In the genomic region with DNA sequence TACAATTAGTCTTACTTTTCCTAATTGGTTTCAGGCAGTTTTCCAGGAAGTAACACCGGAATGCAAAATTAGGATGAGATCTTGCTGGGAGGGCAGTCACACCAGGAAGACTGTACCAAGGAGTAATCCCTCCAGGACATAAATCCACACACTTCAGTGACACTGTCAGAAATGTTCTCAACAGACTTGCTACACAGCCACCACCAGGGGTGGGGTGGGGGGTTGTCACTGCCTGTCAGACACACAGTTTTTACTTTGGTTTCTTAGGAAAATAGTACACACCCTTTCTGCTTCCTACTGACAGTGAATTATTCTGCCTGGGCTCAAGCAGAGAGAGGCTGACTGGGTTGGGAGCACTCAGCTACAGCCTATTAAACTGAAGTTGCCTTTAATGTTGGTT, we compare ENCODE assay signal across 29 cellular contexts.
"Had no signal": no experiment of that assay in that cellular context is flagged by ENCODE, and none has a peak within 500 bp of the region (broad histone marks: within the 10 kb centered on the region; RNA-seq: fewer than 3 reads in every experiment).

No MANE protein-coding gene starts in this region.

- H3K4me1 ChIP-seq: left lung, lower lobe of right lung, prostate gland, vagina had no signal

- H3K4me3 Mint-ChIP-seq: activated naive CD4-positive, alpha-beta T cell treated with anti-CD3 and anti-CD28 coated beads, Interleukin-2, amount 10 ng/mL, durations not matched to agents 7 days and 5 days; activated naive CD8-positive, alpha-beta T cell treated with anti-CD3 and anti-CD28 coated beads, Interleukin-2, amount 10 ng/mL, durations not matched to agents 7 days and 5 days; activated T-cell treated with anti-CD3 and anti-CD28 coated beads, Interleukin-2, amount 50 U/mL, for 24 hours; naive thymus-derived CD8-positive, alpha-beta T cell; T-cell had no signal

- H3K27me3 Mint-ChIP-seq: activated naive CD8-positive, alpha-beta T cell treated with anti-CD3 and anti-CD28 coated beads, Interleukin-2, amount 10 ng/mL, durations not matched to agents 7 days and 5 days; activated T-cell treated with anti-CD3 and anti-CD28 coated beads, Interleukin-2, amount 50 U/mL, for 24 hours; T-cell had no signal

- H3K27ac ChIP-seq: ascending aorta, heart left ventricle, left lung, lower lobe of right lung, pancreas, prostate gland, skin epidermis, testis, vagina had no signal

- H3K9me3 Mint-ChIP-seq: activated naive CD4-positive, alpha-beta T cell treated with anti-CD3 and anti-CD28 coated beads, Interleukin-2, amount 10 ng/mL, durations not matched to agents 7 days and 5 days; activated naive CD8-positive, alpha-beta T cell treated with anti-CD3 and anti-CD28 coated beads, Interleukin-2, amount 10 ng/mL, durations not matched to agents 7 days and 5 days; activated T-cell treated with anti-CD3 and anti-CD28 coated beads, Interleukin-2, amount 50 U/mL, for 24 hours; naive thymus-derived CD8-positive, alpha-beta T cell; T-cell had no signal

- H3K36me3 Mint-ChIP-seq: activated naive CD4-positive, alpha-beta T cell treated with anti-CD3 and anti-CD28 coated beads, Interleukin-2, amount 10 ng/mL, durations not matched to agents 7 days and 5 days; activated naive CD8-positive, alpha-beta T cell treated with anti-CD3 and anti-CD28 coated beads, Interleukin-2, amount 10 ng/mL, durations not matched to agents 7 days and 5 days; T-cell had no signal

- H3K9me3 ChIP-seq: ascending aorta, heart left ventricle, left lung, lower lobe of right lung, pancreas, prostate gland, testis, vagina had no signal

- H3K4me1 Mint-ChIP-seq: activated naive CD4-positive, alpha-beta T cell treated with anti-CD3 and anti-CD28 coated beads, Interleukin-2, amount 10 ng/mL, durations not matched to agents 7 days and 5 days; activated naive CD8-positive, alpha-beta T cell treated with anti-CD3 and anti-CD28 coated beads, Interleukin-2, amount 10 ng/mL, durations not matched to agents 7 days and 5 days; naive thymus-derived CD8-positive, alpha-beta T cell; T-cell had no signal

- H3K36me3 ChIP-seq: ascending aorta, heart left ventricle, left lung, lower lobe of right lung, pancreas, prostate gland, vagina had no signal

- FAIRE-seq: endothelial cell of umbilical vein, pancreas had no signal

- H3K27me3 ChIP-seq: ascending aorta, heart left ventricle, left lung, pancreas, testis, vagina had no signal

- DNase-seq: activated CD4-positive, alpha-beta T cell treated with anti-CD3 and anti-CD28 coated beads for 48 hours; activated CD4-positive, alpha-beta T cell treated with anti-CD3 and anti-CD28 coated beads, Interleukin-2, amount 50 U/mL, for 48 hours; activated CD8-positive, alpha-beta memory T cell treated with anti-CD3 and anti-CD28 coated beads, Interleukin-2, amount 50 U/mL, for 4 hours; activated gamma-delta T cell; activated naive CD4-positive, alpha-beta T cell treated with anti-CD3 and anti-CD28 coated beads, Interleukin-2, amount 10 ng/mL, durations not matched to agents 7 days and 5 days; activated naive CD8-positive, alpha-beta T cell treated with anti-CD3 and anti-CD28 coated beads, Interleukin-2, amount 10 ng/mL, durations not matched to agents 7 days and 5 days; activated T-cell treated with anti-CD3 and anti-CD28 coated beads, Interleukin-2, amount 50 U/mL, for 24 hours; foreskin fibroblast; heart left ventricle; kidney glomerular epithelial cell; left lung; lower lobe of right lung; mesenchymal stem cell; naive thymus-derived CD8-positive, alpha-beta T cell; pancreas; retina; stimulated activated CD4-positive, alpha-beta T cell treated with anti-CD3 and anti-CD28 coated beads, Interleukin-12 subunit alpha, Interleukin-12 subunit beta, amount 100 ng/mL, for 4 hours; stimulated activated CD4-positive, alpha-beta T cell treated with anti-CD3 and anti-CD28 coated beads, Interleukin-4, amount 100 ng/mL, for 1 hour; stimulated activated naive CD8-positive, alpha-beta T cell treated with anti-CD3 and anti-CD28 coated beads, Interleukin-15, Interleukin-2, amounts not matched to agents 100 U/mL and 50 U/mL, for 24 hours; T-cell; testis; trophoblast cell had no signal

- ATAC-seq: esophagus mucosa; heart left ventricle; left lung; lower lobe of right lung; naive thymus-derived CD8-positive, alpha-beta T cell; pancreas; sciatic nerve; stimulated activated naive CD8-positive, alpha-beta T cell treated with anti-CD3 and anti-CD28 coated beads, Interleukin-15, Interleukin-2, amounts not matched to agents 100 U/mL and 50 U/mL, for 24 hours; T-cell had no signal

- H3K4me3 ChIP-seq: ascending aorta, heart left ventricle, left lung, lower lobe of right lung, pancreas, prostate gland, skin epidermis, testis, vagina had no signal

- H3K27ac Mint-ChIP-seq: activated naive CD4-positive, alpha-beta T cell treated with anti-CD3 and anti-CD28 coated beads, Interleukin-2, amount 10 ng/mL, durations not matched to agents 7 days and 5 days; activated naive CD8-positive, alpha-beta T cell treated with anti-CD3 and anti-CD28 coated beads, Interleukin-2, amount 10 ng/mL, durations not matched to agents 7 days and 5 days; activated T-cell treated with anti-CD3 and anti-CD28 coated beads, Interleukin-2, amount 50 U/mL, for 24 hours; naive thymus-derived CD8-positive, alpha-beta T cell; T-cell had no signal
